ENCODE assay signal across 8 cellular contexts in genomic region chr22:24525416-24526037, GRCh38. TPM values are rescaled to one million over a fixed set of nuclear protein-coding genes. Genes with fewer than 3 reads are reported as not detected.
A peak's percentile ranks its signal among the peaks of the same experiment; 100 is the strongest.
DNase-seq lines count a peak whose midpoint lies in the region; ATAC-seq and TF ChIP-seq lines count a peak whose summit lies in the region.

No MANE protein-coding gene starts in this region.

- no peak overlapping the region for H3K4me3 ChIP-seq in cardiac muscle cell

- no peaks in the 10 kb centered on the region for H3K27me3 Mint-ChIP-seq in Calu3 (ENCODE audit: unreplicated experiment)

- no peaks in the 10 kb centered on the region for H3K4me1 ChIP-seq in cardiac muscle cell (ENCODE audit: low read depth)

- no peaks in the 10 kb centered on the region for H3K36me3 Mint-ChIP-seq in Calu3 (ENCODE audit: insufficient read depth, unreplicated experiment)

- H3K27ac Mint-ChIP-seq in Calu3 (ENCODE audit: unreplicated experiment): no peak overlapping the region

- ATAC-seq in GM21619 (IDR thresholded peaks at IDR 0.05; ENCODE audit: unreplicated experiment) (peak; percentile 87), GM18502 (IDR thresholded peaks at IDR 0.05; ENCODE audit: poor library complexity, unreplicated experiment) (no peak)

- no TSS peak for BruUV-seq in Calu3 (replicated peaks; lab: Mats Ljungman, UMichigan)

- no peaks in the 10 kb centered on the region for H3K9me3 ChIP-seq in cardiac muscle cell (ENCODE audit: low read depth)

- peaks cover 10% of the 10 kb centered on the region for H3K4me1 Mint-ChIP-seq in Calu3 (ENCODE audit: low read depth, unreplicated experiment)

- TF ChIP-seq CTCF in Calu3 (IDR thresholded peaks at IDR 0.05; ENCODE audit: unreplicated experiment): peak; percentile 83
- TF ChIP-seq CTCF in cardiac muscle cell (IDR thresholded peaks at IDR 0.05; ENCODE audit: low read depth, low read length): peak; percentile 91

- CTCF ChIA-PET in Calu3 (lab: Charles Lee): no interaction called here

- H3K36me3 ChIP-seq in cardiac muscle cell: no peaks in the 10 kb centered on the region

- DNase-seq in Calu3 (peak; percentile 77), LoVo (ENCODE audit: low spot score) (peak; percentile 73), SKM-1 (lab: John Stamatoyannopoulos, UW; ENCODE audit: unreplicated experiment) (peak; percentile 75), cardiac muscle cell (ENCODE audit: low read depth in 1 of 2, low spot score in 1 of 2) (peak; percentile 72 to 77), renal cortical epithelial cell (ENCODE audit: low read depth) (peak; percentile 54)
- DNase-seq in activated naive CD4-positive, alpha-beta T cell treated with anti-CD3 and anti-CD28 coated beads, Interleukin-2, amount 50 U/mL, for 16 hours: peak; percentile 78

- intact Hi-C loops in Calu3 (cut with micrococcal nuclease; ENCODE audit: unreplicated experiment): no loop called here

- no peaks in the 10 kb centered on the region for H3K9me3 Mint-ChIP-seq in Calu3 (ENCODE audit: low read depth, unreplicated experiment)

- no peaks in the 10 kb centered on the region for H3K27me3 ChIP-seq in cardiac muscle cell

- H3K27ac ChIP-seq in cardiac muscle cell: no peak overlapping the region

- H3K4me3 Mint-ChIP-seq in Calu3 (ENCODE audit: low read depth, unreplicated experiment): no peak overlapping the region

RNA-seq across cellular contexts. Expression of gene GUCD1, which starts 29.4 kb away (rescaled TPM):
- total RNA-seq in Calu3 (2022) (130 and 149 TPM in 2 replicates), cardiac muscle cell (73.9 and 106 TPM in 2 replicates), renal cortical epithelial cell (129 and 169 TPM in 2 replicates)
- 68.8 and 69.8 TPM in 2 replicates for polyA plus RNA-seq in cardiac muscle cell

RNA-seq across cellular contexts. Expression of gene SNRPD3, which starts 30.3 kb away (rescaled TPM):
- total RNA-seq in Calu3 (2022): 165 and 180 TPM in 2 replicates
- 222 and 290 TPM in 2 replicates for total RNA-seq in cardiac muscle cell
- 119 and 125 TPM in 2 replicates for polyA plus RNA-seq in cardiac muscle cell
- total RNA-seq in renal cortical epithelial cell: 166 and 255 TPM in 2 replicates

RNA-seq across cellular contexts. Expression of gene UPB1, which starts 30.4 kb away (rescaled TPM):
- total RNA-seq in Calu3 (2022) (0.22 and 0.50 TPM in 2 replicates), cardiac muscle cell (0.99 and 1.6 TPM in 2 replicates), renal cortical epithelial cell (not detected in 2 replicates)
- polyA plus RNA-seq in cardiac muscle cell: 1.8 and 4.0 TPM in 2 replicates
